Comparison of ENCODE assay signal across 27 cellular contexts in the genomic region with DNA sequence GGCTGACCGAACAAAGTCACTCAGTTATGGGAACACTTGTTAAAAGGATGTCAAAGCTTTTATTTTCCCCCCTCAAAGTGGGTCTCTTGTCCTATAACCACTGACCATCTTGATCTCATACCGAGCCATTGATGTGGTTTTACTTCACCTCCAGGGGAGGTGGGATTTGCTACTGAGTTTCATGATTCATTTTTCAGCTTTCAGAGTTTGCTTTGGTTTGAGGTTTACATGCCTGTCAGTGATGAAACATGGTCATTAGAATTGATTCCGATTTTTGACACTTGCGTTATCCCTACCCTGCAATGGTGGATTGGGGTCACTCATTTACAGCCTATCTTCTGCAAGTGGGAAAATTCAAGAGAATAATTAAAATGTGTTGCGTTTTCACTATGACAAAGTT.
"Had no signal": no experiment of that assay in that cellular context is flagged by ENCODE, and none has a peak within 500 bp of the region (broad histone marks: within the 10 kb centered on the region; RNA-seq: fewer than 3 reads in every experiment).

No MANE protein-coding gene starts in this region.

- H3K27me3 ChIP-seq: MG63, SJCRH30 had no signal

- H3K9me3 Mint-ChIP-seq: activated CD4-positive, alpha-beta memory T cell treated with anti-CD3 and anti-CD28 coated beads, Interleukin-2, amount 10 ng/mL, durations not matched to agents 7 days and 5 days; activated T-cell treated with anti-CD3 and anti-CD28 coated beads, Interleukin-2, amount 50 U/mL, for 24 hours had no signal

- H3K4me3 ChIP-seq: MG63, SJCRH30 had no signal

- H3K27ac ChIP-seq: SJCRH30 had no signal

- H3K9ac ChIP-seq: SK-N-SH had no signal

- H3K4me2 ChIP-seq: SK-N-SH had no signal

- H3K4me3 Mint-ChIP-seq: activated CD4-positive, alpha-beta memory T cell treated with anti-CD3 and anti-CD28 coated beads, Interleukin-2, amount 10 ng/mL, durations not matched to agents 7 days and 5 days; activated naive CD4-positive, alpha-beta T cell treated with anti-CD3 and anti-CD28 coated beads for 36 hours; activated naive CD8-positive, alpha-beta T cell; activated T-cell treated with anti-CD3 and anti-CD28 coated beads, Interleukin-2, amount 50 U/mL, for 24 hours had no signal

- H3K9me3 ChIP-seq: MG63, SJCRH30, SK-N-SH had no signal

- ATAC-seq: activated CD4-positive, CD25-positive, alpha-beta regulatory T cell treated with anti-CD3 and anti-CD28 coated beads, Interleukin-2, amount 50 U/mL, for 24 hours; Panc1; Right ventricle myocardium inferior had no signal

- H3K4me1 ChIP-seq: SJCRH30 had no signal

- H3K36me3 Mint-ChIP-seq: activated naive CD8-positive, alpha-beta T cell had no signal

- H3K36me3 ChIP-seq: MG63, SJCRH30 had no signal

- DNase-seq: activated CD4-positive, alpha-beta memory T cell treated with anti-CD3 and anti-CD28 coated beads, Interleukin-2, amount 10 ng/mL, durations not matched to agents 7 days and 5 days; activated CD4-positive, alpha-beta T cell treated with anti-CD3 and anti-CD28 coated beads, Interleukin-2, amount 50 U/mL, for 1 hour; activated CD8-positive, alpha-beta memory T cell treated with anti-CD3 and anti-CD28 coated beads, Interleukin-2, amount 50 U/mL, for 48 hours; activated gamma-delta T cell; activated naive CD4-positive, alpha-beta T cell treated with anti-CD3 and anti-CD28 coated beads for 36 hours; activated T-cell treated with anti-CD3 and anti-CD28 coated beads, Interleukin-2, amount 50 U/mL, for 24 hours; amygdala; cerebellar nuclear complex; MG63; MV-4-11; NCI-H1092 treated with DMSO at 0.1 percent for 48 hours; NCI-H1417 treated with DMSO at 0.1 percent for 48 hours; NCI-H1694; NCI-H2029; NCI-H2107; NCI-H345; NCI-H510A; NCI-H526 treated with DMSO at 0.1 percent for 48 hours; NCI-H82; OCI-M1; RPMI8226; SJCRH30; SK-N-SH had no signal

- H3K27me3 Mint-ChIP-seq: activated naive CD8-positive, alpha-beta T cell had no signal

- H3K27ac Mint-ChIP-seq: activated CD4-positive, alpha-beta memory T cell treated with anti-CD3 and anti-CD28 coated beads, Interleukin-2, amount 10 ng/mL, durations not matched to agents 7 days and 5 days; activated naive CD4-positive, alpha-beta T cell treated with anti-CD3 and anti-CD28 coated beads for 36 hours; activated naive CD8-positive, alpha-beta T cell; activated T-cell treated with anti-CD3 and anti-CD28 coated beads, Interleukin-2, amount 50 U/mL, for 24 hours had no signal
